8 cellular contexts compared by ENCODE assay signal in genomic region chr5:122846051-122846567, GRCh38. TPM values are rescaled to one million over a fixed set of nuclear protein-coding genes. Genes with fewer than 3 reads are reported as not detected.
DNase-seq lines count a peak whose midpoint lies in the region; ATAC-seq and TF ChIP-seq lines count a peak whose summit lies in the region.

No MANE protein-coding gene starts in this region.

- H3K9ac ChIP-seq in skeletal muscle satellite cell (ENCODE audit: low read depth, low read length) = peak overlapping the region; percentile 84

- intact Hi-C loops in head of caudate nucleus (cut with DNase I) = loop anchor here (5.0 kb wide), 1 partner anchor 69 kb away; the partner anchor contains the start of gene SNX2

- H3K36me3 Mint-ChIP-seq in HFFc6 (ENCODE audit: low read depth) = no peaks in the 10 kb centered on the region
- H3K36me3 Mint-ChIP-seq in activated CD8-positive, alpha-beta T cell treated with anti-CD3 and anti-CD28 coated beads, Interleukin-2, amount 10 ng/mL, durations not matched to agents 7 days and 5 days (ENCODE audit: low read depth) = no peaks in the 10 kb centered on the region

- ATAC-seq in activated CD8-positive, alpha-beta T cell treated with anti-CD3 and anti-CD28 coated beads, Interleukin-2, amount 10 ng/mL, durations not matched to agents 7 days and 5 days = no peak
- ATAC-seq in HG02852 (IDR thresholded peaks at IDR 0.05; ENCODE audit: unreplicated experiment) = no peak

- peaks cover 23% of the 10 kb centered on the region for H3K4me1 ChIP-seq in skeletal muscle satellite cell (ENCODE audit: control insufficient read depth, insufficient read depth, low read length)

- H3K36me3 ChIP-seq in skeletal muscle satellite cell (ENCODE audit: insufficient read depth, low read length) = no peaks in the 10 kb centered on the region

- peak overlapping the region; percentile 80 for H3K4me2 ChIP-seq in skeletal muscle satellite cell (ENCODE audit: low read length)

- POLR2A ChIA-PET in activated CD8-positive, alpha-beta T cell treated with anti-CD3 and anti-CD28 coated beads, Interleukin-2, amount 10 ng/mL, durations not matched to agents 7 days and 5 days (lab: Charles Lee) = no interaction called here

- TF ChIP-seq CTCF in AG09309 (IDR thresholded peaks at IDR 0.05; ENCODE audit: control insufficient read depth, insufficient read depth, low read depth, low read length, missing control alignments) = no peak
- TF ChIP-seq CTCF in HFFc6 (IDR thresholded peaks at IDR 0.05) = no peak

- H3K4me1 Mint-ChIP-seq in HFFc6 (ENCODE audit: low read depth) = peaks cover 53% of the 10 kb centered on the region
- H3K4me1 Mint-ChIP-seq in activated CD8-positive, alpha-beta T cell treated with anti-CD3 and anti-CD28 coated beads, Interleukin-2, amount 10 ng/mL, durations not matched to agents 7 days and 5 days (ENCODE audit: low read depth) = peaks cover 13% of the 10 kb centered on the region

- no peak for DNase-seq in AG09309 (ENCODE audit: low read depth)
- DNase-seq in HFFc6 = peak; percentile 55
- no peak for DNase-seq in activated CD8-positive, alpha-beta T cell treated with anti-CD3 and anti-CD28 coated beads, Interleukin-2, amount 10 ng/mL, durations not matched to agents 7 days and 5 days
- DNase-seq in hepatic stellate cell (ENCODE audit: low spot score) = peak; percentile 58
- DNase-seq in SIG-M5 (lab: John Stamatoyannopoulos, UW) = no peak
- DNase-seq in head of caudate nucleus = no peak

- peak overlapping the region; percentile 83 for H3K4me3 ChIP-seq in AG09309 (ENCODE audit: control insufficient read depth, low read depth, low read length)
- peak overlapping the region; percentile 94 for H3K4me3 ChIP-seq in skeletal muscle satellite cell (ENCODE audit: low read length)

- H3K9me3 Mint-ChIP-seq in HFFc6 = no peaks in the 10 kb centered on the region
- H3K9me3 Mint-ChIP-seq in activated CD8-positive, alpha-beta T cell treated with anti-CD3 and anti-CD28 coated beads, Interleukin-2, amount 10 ng/mL, durations not matched to agents 7 days and 5 days (ENCODE audit: insufficient read depth) = no peaks in the 10 kb centered on the region

- no peaks in the 10 kb centered on the region for H3K27me3 Mint-ChIP-seq in HFFc6 (ENCODE audit: insufficient read depth)
- peaks cover 24% of the 10 kb centered on the region for H3K27me3 Mint-ChIP-seq in activated CD8-positive, alpha-beta T cell treated with anti-CD3 and anti-CD28 coated beads, Interleukin-2, amount 10 ng/mL, durations not matched to agents 7 days and 5 days (ENCODE audit: low read depth)

- CTCF ChIA-PET in activated CD8-positive, alpha-beta T cell treated with anti-CD3 and anti-CD28 coated beads, Interleukin-2, amount 10 ng/mL, durations not matched to agents 7 days and 5 days (lab: Charles Lee) = interaction anchor here (1.3 kb wide), 1 partner anchor 142 kb away, joined by 3 read pairs; no protein-coding TSS in a partner anchor

- no peaks in the 10 kb centered on the region for H3K9me3 ChIP-seq in skeletal muscle satellite cell (replicated peaks; ENCODE audit: low read length)

- H3K27ac Mint-ChIP-seq in HFFc6 = peak overlapping the region; percentile 89
- no peak overlapping the region for H3K27ac Mint-ChIP-seq in activated CD8-positive, alpha-beta T cell treated with anti-CD3 and anti-CD28 coated beads, Interleukin-2, amount 10 ng/mL, durations not matched to agents 7 days and 5 days

- H3K27me3 ChIP-seq in skeletal muscle satellite cell (ENCODE audit: control insufficient read depth, insufficient read depth, low read length) = no peaks in the 10 kb centered on the region

- H3K4me3 Mint-ChIP-seq in HFFc6 = peak overlapping the region; percentile 92
- H3K4me3 Mint-ChIP-seq in activated CD8-positive, alpha-beta T cell treated with anti-CD3 and anti-CD28 coated beads, Interleukin-2, amount 10 ng/mL, durations not matched to agents 7 days and 5 days = peak overlapping the region; percentile 47

RNA-seq across cellular contexts. Expression of gene SNX24, which starts 0.7 kb away (rescaled TPM):
- total RNA-seq in HFFc6 (2021; fragmentation: NEBNext Ultra II Directional; extraction: Animal tissue kit (Norgen Biotek cat#: 25700)) = 10 to 100 TPM; 19.7 to 24.1 (median 21.9) TPM
- 1 to 10 TPM in 1 of 2 experiments, under 1 TPM in 1; 0.29 to 1.6 TPM for total RNA-seq in activated CD8-positive, alpha-beta T cell treated with anti-CD3 and anti-CD28 coated beads, Interleukin-2, amount 10 ng/mL, durations not matched to agents 7 days and 5 days
- total RNA-seq in skeletal muscle satellite cell (2012; rRNA removed) = 17.9 and 19.3 TPM in 2 replicates

Comparison
In these comparisons a context has a peak if more than half of its experiments do, and no peak if none do; other contexts are left out.
1. DNase-seq: peak in HFFc6 (single experiment) and hepatic stellate cell (single experiment); none in AG09309 (single experiment), activated CD8-positive, alpha-beta T cell treated with anti-CD3 and anti-CD28 coated beads, Interleukin-2, amount 10 ng/mL, durations not matched to agents 7 days and 5 days (single experiment), SIG-M5 (single experiment) and head of caudate nucleus (0 of 42).
2. RNA of gene SNX24, which starts 0.7 kb away (total RNA-seq): 19.7 to 24.1 TPM in HFFc6; 0.29 to 1.6 TPM in activated CD8-positive, alpha-beta T cell treated with anti-CD3 and anti-CD28 coated beads, Interleukin-2, amount 10 ng/mL, durations not matched to agents 7 days and 5 days; every median in the first group is over 4 times any median in the second.